In the genomic region with DNA sequence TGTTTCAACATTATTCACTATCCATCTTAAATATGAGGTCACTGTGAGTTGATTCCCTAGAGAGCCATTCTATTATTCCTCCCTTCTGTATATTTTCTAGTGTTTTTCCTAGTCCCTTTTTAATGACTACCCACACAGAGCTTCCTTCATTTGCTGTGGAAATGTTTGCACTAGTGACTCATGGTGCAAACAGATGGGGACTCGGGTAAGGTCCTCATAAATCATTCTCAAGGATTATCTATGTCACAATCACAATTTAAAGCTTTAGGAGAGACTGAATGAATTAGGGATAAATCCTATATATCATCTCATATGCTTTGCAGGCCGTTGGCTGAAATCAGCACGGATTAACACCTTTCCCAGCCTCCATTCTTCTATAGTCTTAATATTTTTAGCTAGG, we compare ENCODE assay signal across 16 cellular contexts.
A peak's percentile ranks its signal among the peaks of the same experiment; 100 is the strongest.
DNase-seq lines count a peak whose midpoint lies in the region; ATAC-seq lines count a peak whose summit lies in the region.
"Had no signal": no experiment of that assay in that cellular context is flagged by ENCODE, and none has a peak within 500 bp of the region (broad histone marks: within the 10 kb centered on the region; RNA-seq: fewer than 3 reads in every experiment).

No MANE protein-coding gene starts in this region.

- no peak for ATAC-seq in GM19328 (IDR thresholded peaks at IDR 0.05; ENCODE audit: unreplicated experiment)
- ATAC-seq in GM19452 (IDR thresholded peaks at IDR 0.05; ENCODE audit: unreplicated experiment): no peak
- no peak for ATAC-seq in GM19035 (IDR thresholded peaks at IDR 0.05; ENCODE audit: unreplicated experiment)
- ATAC-seq in HG03175 (IDR thresholded peaks at IDR 0.05; ENCODE audit: unreplicated experiment): no peak
- ATAC-seq: activated T-cell treated with anti-CD3 and anti-CD28 coated beads, Interleukin-2, amount 50 U/mL, for 72 hours; esophagus mucosa; HCT116; lower lobe of right lung had no signal

- DNase-seq in DMS153 (lab: John Stamatoyannopoulos, UW) (peak; percentile 98), NCI-H2081 treated with DMSO at 0.1 percent for 48 hours (lab: John Stamatoyannopoulos, UW) (peak; percentile 38), SHP77 (lab: John Stamatoyannopoulos, UW) (peak; percentile 93), renal cortical epithelial cell (ENCODE audit: low read depth) (peak; percentile 36)
- DNase-seq: activated CD4-positive, alpha-beta T cell treated with anti-CD3 and anti-CD28 coated beads for 48 hours; activated T-cell treated with anti-CD3 and anti-CD28 coated beads, Interleukin-2, amount 50 U/mL, for 72 hours; amygdala; lower lobe of right lung; PC-9; T-helper 2 cell had no signal

Comparison
In these comparisons a context has a peak if more than half of its experiments do, and no peak if none do; other contexts are left out.
1. DNase-seq: peak in every context shown above with its lines; median percentile 98 in DMS153; 93 in SHP77; 38 in NCI-H2081 treated with DMSO at 0.1 percent for 48 hours; 36 in renal cortical epithelial cell.